Comparison of ENCODE assay signal across 1 cellular context in the genomic region with DNA sequence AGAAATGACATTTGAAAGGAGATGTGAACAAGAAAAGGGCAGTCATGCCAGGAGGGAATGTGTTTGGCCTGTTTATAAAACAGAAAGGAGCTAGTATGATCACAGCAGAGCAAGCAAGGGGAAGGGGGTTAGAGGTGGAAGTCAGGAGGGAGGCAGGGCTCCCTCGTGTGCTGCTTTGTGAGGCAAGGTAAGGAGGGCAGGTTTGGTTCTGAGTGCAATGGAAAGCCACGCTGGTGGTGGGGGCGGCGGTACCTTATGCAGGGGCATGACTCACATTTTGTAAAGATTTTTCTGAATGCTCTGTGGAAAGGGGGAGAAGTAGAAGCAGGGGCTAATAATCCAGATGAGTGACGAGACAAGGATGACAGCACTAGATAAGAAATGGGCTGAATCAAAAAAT.
TF ChIP-seq lines count a peak whose summit lies in the region.

No MANE protein-coding gene starts in this region.

TF ChIP-seq in H1, 55 proteins besides CTCF, POLR2A, EP300 and RAD21:
- TF ChIP-seq POLR2AphosphoS5 (IDR thresholded peaks at IDR 0.05; ENCODE audit: low read depth, low read length), result no peak
